ENCODE assay signal across 27 cellular contexts in the genomic region with DNA sequence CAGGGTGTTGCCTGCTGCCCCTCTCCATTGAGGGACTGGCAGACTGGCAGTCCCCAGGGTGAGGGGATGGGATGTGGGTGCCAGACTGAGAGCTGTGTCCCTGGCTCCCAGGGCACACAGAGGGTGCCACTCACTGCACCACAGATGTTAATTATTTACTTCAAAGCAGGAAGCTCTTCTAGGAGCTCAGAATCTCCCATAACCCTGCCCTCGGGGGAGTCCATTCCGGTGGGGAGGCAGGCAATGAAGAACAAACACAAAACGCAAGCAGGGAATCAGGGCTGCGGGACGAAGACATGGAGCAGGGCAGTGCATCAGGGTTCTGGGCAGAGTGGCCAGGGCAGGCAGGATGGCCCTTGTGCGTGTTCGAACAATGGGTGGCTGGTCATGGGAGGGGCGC. TPM values are rescaled to one million over a fixed set of nuclear protein-coding genes. Genes with fewer than 3 reads are reported as not detected.
"Had no signal": no experiment of that assay in that cellular context is flagged by ENCODE, and none has a peak within 500 bp of the region (broad histone marks: within the 10 kb centered on the region; RNA-seq: fewer than 3 reads in every experiment).

No MANE protein-coding gene starts in this region.

- H3K4me3 Mint-ChIP-seq: effector memory CD8-positive, alpha-beta T cell; immature natural killer cell; memory B cell; natural killer cell treated with Interleukin-12 subunit alpha and Interleukin-12 subunit beta and Interleukin-15 and Interleukin-18, amount 100 ng/mL, for 72 hours; neural crest cell; stimulated activated effector memory CD8-positive, alpha-beta T cell treated with anti-CD3 and anti-CD28 coated beads, Interleukin-12 subunit alpha, Interleukin-12 subunit beta, amount 100 ng/mL, for 72 hours had no signal

- H3K27ac ChIP-seq: parathyroid adenoma, right atrium auricular region, sigmoid colon, stomach, thyroid gland, vagina had no signal

- H3K36me3 Mint-ChIP-seq: immature natural killer cell; natural killer cell treated with Interleukin-12 subunit alpha and Interleukin-12 subunit beta and Interleukin-15 and Interleukin-18, amount 100 ng/mL, for 72 hours had no signal

- ATAC-seq: effector memory CD8-positive, alpha-beta T cell; left lobe of liver; natural killer cell treated with Interleukin-12 subunit alpha and Interleukin-12 subunit beta and Interleukin-15 and Interleukin-18, amount 100 ng/mL, for 72 hours; stimulated activated effector memory CD8-positive, alpha-beta T cell treated with anti-CD3 and anti-CD28 coated beads, Interleukin-12 subunit alpha, Interleukin-12 subunit beta, amount 100 ng/mL, for 72 hours had no signal

- H3K36me3 ChIP-seq: right atrium auricular region, sigmoid colon, stomach, thyroid gland, vagina had no signal

- DNase-seq: cortex of kidney; effector memory CD8-positive, alpha-beta T cell; erythroblast; hypothalamus; immature natural killer cell; islet precursor cell; kidney glomerular epithelial cell; naive B cell; sigmoid colon; stimulated activated CD4-positive, alpha-beta T cell treated with anti-CD3 and anti-CD28 coated beads, Interleukin-2, amount 100 ng/mL, for 24 hours; stimulated activated CD4-positive, alpha-beta T cell treated with anti-CD3 and anti-CD28 coated beads, Interleukin-4, amount 100 ng/mL, for 24 hours; stimulated activated naive CD4-positive, alpha-beta T cell treated with Interleukin-2 at 50 U/mL for 16 hours; stomach; thyroid gland; trophoblast cell had no signal

- H3K27me3 ChIP-seq: right atrium auricular region, sigmoid colon, thyroid gland, vagina had no signal

- H3K9me3 Mint-ChIP-seq: immature natural killer cell, neural crest cell had no signal

- H3K9me3 ChIP-seq: right atrium auricular region, sigmoid colon, stomach, thyroid gland, vagina had no signal

- H3K4me3 ChIP-seq: lung, right atrium auricular region, sigmoid colon, stomach, thyroid gland, vagina had no signal

- H3K4me1 ChIP-seq: parathyroid adenoma had no signal

- H3K27ac Mint-ChIP-seq: immature natural killer cell; memory B cell; naive B cell; progenitor cell of endocrine pancreas; stimulated activated effector memory CD8-positive, alpha-beta T cell treated with anti-CD3 and anti-CD28 coated beads, Interleukin-12 subunit alpha, Interleukin-12 subunit beta, amount 100 ng/mL, for 72 hours had no signal

RNA-seq across cellular contexts. Expression of gene FLRT1, which starts 24.4 kb away (rescaled TPM):
- total RNA-seq: dermis microvascular lymphatic vessel endothelial cell; left lobe of liver; mononuclear cell; natural killer cell treated with Interleukin-12 subunit alpha and Interleukin-12 subunit beta and Interleukin-15 and Interleukin-18, amount 100 ng/mL, for 72 hours had no signal
